In genomic region chr15:70974004-70974832, GRCh38 we compare ENCODE assay signal across 9 cellular contexts.
DNase-seq lines count a peak whose midpoint lies in the region; ATAC-seq lines count a peak whose summit lies in the region.
"Had no signal": no experiment of that assay in that cellular context is flagged by ENCODE, and none has a peak within 500 bp of the region (broad histone marks: within the 10 kb centered on the region; RNA-seq: fewer than 3 reads in every experiment).

No MANE protein-coding gene starts in this region.

- H3K27ac ChIP-seq in aorta (ENCODE audit: low read depth in 1 of 2, low read length in 2 of 2), result no peak overlapping the region
- H3K27ac ChIP-seq: parathyroid adenoma had no signal

- H3K27me3 ChIP-seq in aorta (ENCODE audit: control insufficient read depth in 1 of 2, insufficient read depth in 2 of 2, low read length in 1 of 2), result no peaks in the 10 kb centered on the region

- in situ Hi-C loops in G401 (cut with HindIII; ENCODE audit: low sequenced_read_pairs), result no loop called here

- no peak for ATAC-seq in GM19324 (IDR thresholded peaks at IDR 0.05; ENCODE audit: low FRiP score, unreplicated experiment)
- no peak for ATAC-seq in HG03457 (IDR thresholded peaks at IDR 0.05; ENCODE audit: unreplicated experiment)
- ATAC-seq in aorta (ENCODE audit: low FRiP score), result no peak
- no peak for ATAC-seq in activated CD4-positive, CD25-positive, alpha-beta regulatory T cell treated with anti-CD3 and anti-CD28 coated beads, Interleukin-2, amount 50 U/mL, for 24 hours

- peak; percentile 52 for DNase-seq in G401 (ENCODE audit: low spot score)
- DNase-seq in NCI-H1694 (lab: John Stamatoyannopoulos, UW), result peak; percentile 20
- peak; percentile 81 for DNase-seq in dedifferentiated amniotic fluid mesenchymal stem cell (ENCODE audit: extremely low spot score)
- peak; percentile 30 for DNase-seq in non-pigmented ciliary epithelial cell (ENCODE audit: low read depth)
- DNase-seq in aorta, result no peak

- no peak overlapping the region for H3K4me3 ChIP-seq in aorta (ENCODE audit: low read length in 2 of 2)

- no peaks in the 10 kb centered on the region for H3K4me1 ChIP-seq in aorta (ENCODE audit: control insufficient read depth in 1 of 2, insufficient read depth in 2 of 2, low read length in 2 of 2)
- H3K4me1 ChIP-seq: parathyroid adenoma had no signal

- WGBS in aorta, 2 donors, result 18% methylated on average over 5 of the region's 5 CpGs

- intact Hi-C loops in aorta (cut with DNase I), result loop anchor here (5.0 to 10.0 kb wide), 3 partner anchors 131 to 828 kb away; no protein-coding TSS in a partner anchor

- H3K36me3 ChIP-seq in aorta (ENCODE audit: control insufficient read depth in 1 of 2, insufficient read depth in 2 of 2, low read length in 1 of 2), result no peaks in the 10 kb centered on the region

- H3K9me3 ChIP-seq in aorta (ENCODE audit: control insufficient read depth, low read length), result no peaks in the 10 kb centered on the region

Comparison
In these comparisons a context has a peak if more than half of its experiments do, and no peak if none do; other contexts are left out.
1. DNase-seq: peak in G401 (single experiment), NCI-H1694 (single experiment), dedifferentiated amniotic fluid mesenchymal stem cell (single experiment) and non-pigmented ciliary epithelial cell (single experiment); none in aorta (0 of 2).